25 cellular contexts compared by ENCODE assay signal in the genomic region with DNA sequence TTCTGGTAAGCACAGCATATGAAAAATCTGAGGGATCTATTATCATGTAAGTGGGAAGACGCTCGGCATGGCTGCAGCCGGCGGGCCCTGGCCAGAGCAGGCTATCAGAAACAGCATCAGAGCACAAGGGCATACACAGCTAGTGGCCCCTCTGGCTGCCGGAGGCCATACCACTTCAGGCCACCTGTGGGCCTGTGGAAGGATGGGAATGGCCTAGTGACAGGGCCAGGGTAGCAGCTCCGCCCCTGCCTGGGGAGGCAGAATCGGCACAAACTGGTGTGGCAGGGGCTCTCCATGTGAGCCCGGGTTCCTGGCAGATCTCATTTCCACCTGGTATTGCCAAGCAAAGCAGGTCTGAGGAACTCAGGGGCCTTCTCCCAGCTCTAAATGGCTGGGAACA. TPM values are rescaled to one million over a fixed set of nuclear protein-coding genes. Genes with fewer than 3 reads are reported as not detected.
DNase-seq lines count a peak whose midpoint lies in the region; TF ChIP-seq lines count a peak whose summit lies in the region.
"Had no signal": no experiment of that assay in that cellular context is flagged by ENCODE, and none has a peak within 500 bp of the region (broad histone marks: within the 10 kb centered on the region; RNA-seq: fewer than 3 reads in every experiment).

No MANE protein-coding gene starts in this region.

- TF ChIP-seq EP300 in tibial nerve (IDR thresholded peaks at IDR 0.05) (no peak), ovary (IDR thresholded peaks at IDR 0.05) (no peak)

- intact Hi-C loops in ascending aorta (cut with DNase I): loop anchor here (2.0 kb wide), 2 partner anchors 17 to 47 kb away; a partner anchor contains a TSS
- intact Hi-C loops in ovary (cut with DNase I): loop anchor here in 1 of 4 donors (5.0 kb wide), 1 partner anchor 36 kb away; no protein-coding TSS in a partner anchor

- no peak overlapping the region for H3K4me2 ChIP-seq in mesendoderm (ENCODE audit: low read length)
- H3K4me2 ChIP-seq: SK-N-SH had no signal

- no peaks in the 10 kb centered on the region for H3K9me3 Mint-ChIP-seq in activated naive CD4-positive, alpha-beta T cell treated with anti-CD3 and anti-CD28 coated beads, Interleukin-2, amount 50 U/mL, for 24 hours
- H3K9me3 Mint-ChIP-seq: activated naive CD4-positive, alpha-beta T cell treated with anti-CD3 and anti-CD28 coated beads, Interleukin-2, amount 50 U/mL, for 72 hours; activated T-helper 1 cell treated with anti-CD3 and anti-CD28 coated beads, Interleukin-12 subunit alpha, Interleukin-12 subunit beta, Interleukin-2, Interleukin-4 antibody, amounts not matched to agents 30 ng/mL and 10 ng/mL and 1 ng/mL, durations not matched to agents 14 hours and 24 hours and 36 hours had no signal

- H3K36me3 ChIP-seq in ascending aorta (no peaks in the 10 kb centered on the region), mesendoderm (ENCODE audit: control insufficient read depth, insufficient read depth, low read length) (no peaks in the 10 kb centered on the region), tibial nerve (peaks cover 0 to 3% (median 0%) of the 10 kb centered on the region in 3 donors), ovary (no peaks in the 10 kb centered on the region)
- H3K36me3 ChIP-seq: thoracic aorta had no signal

- H2BK15ac ChIP-seq in mesendoderm (replicated peaks; ENCODE audit: low read depth): no peak overlapping the region

- H3K56ac ChIP-seq in mesendoderm (ENCODE audit: low read length): no peak overlapping the region

- H2BK120ac ChIP-seq in mesendoderm (ENCODE audit: low read depth, low read length): no peak overlapping the region

- peaks cover 10 to 37% of the 10 kb centered on the region in 2 donors for H3K4me1 ChIP-seq in ascending aorta
- no peaks in the 10 kb centered on the region for H3K4me1 ChIP-seq in mesendoderm (ENCODE audit: control insufficient read depth, low read depth, low read length)
- peaks cover 0 to 89% (median 53%) of the 10 kb centered on the region in 4 donors for H3K4me1 ChIP-seq in tibial nerve
- H3K4me1 ChIP-seq in ovary (ENCODE audit: insufficient read depth): peaks cover 13% of the 10 kb centered on the region

- no peak overlapping the region for H3K4ac ChIP-seq in mesendoderm (ENCODE audit: low read depth, low read length)

- H3K27me3 ChIP-seq in ascending aorta (no peaks in the 10 kb centered on the region), mesendoderm (ENCODE audit: insufficient read depth, low read length, poor library complexity) (no peaks in the 10 kb centered on the region), tibial nerve (no peaks in the 10 kb centered on the region), ovary (no peaks in the 10 kb centered on the region)

- no peak overlapping the region for H3K23ac ChIP-seq in mesendoderm (ENCODE audit: low read length)

- H3K36me3 Mint-ChIP-seq in activated naive CD4-positive, alpha-beta T cell treated with anti-CD3 and anti-CD28 coated beads, Interleukin-2, amount 50 U/mL, for 24 hours: peaks cover 6% of the 10 kb centered on the region
- H3K36me3 Mint-ChIP-seq: activated naive CD4-positive, alpha-beta T cell treated with anti-CD3 and anti-CD28 coated beads, Interleukin-2, amount 50 U/mL, for 72 hours had no signal

- no peak overlapping the region for H3K9ac ChIP-seq in mesendoderm (ENCODE audit: low read length)
- H3K9ac ChIP-seq: SK-N-SH had no signal

- H3K27me3 Mint-ChIP-seq in activated naive CD4-positive, alpha-beta T cell treated with anti-CD3 and anti-CD28 coated beads, Interleukin-2, amount 50 U/mL, for 24 hours: no peaks in the 10 kb centered on the region

- H3K4me3 ChIP-seq in ascending aorta: no peak overlapping the region
- no peak overlapping the region for H3K4me3 ChIP-seq in mesendoderm (ENCODE audit: low read length)
- no peak overlapping the region for H3K4me3 ChIP-seq in tibial nerve
- H3K4me3 ChIP-seq in ovary: no peak overlapping the region
- H3K4me3 ChIP-seq: thoracic aorta had no signal

- no peak overlapping the region for H2AK5ac ChIP-seq in mesendoderm (ENCODE audit: low read length)

- TF ChIP-seq POLR2A in tibial nerve (IDR thresholded peaks at IDR 0.05) (no peak), ovary (IDR thresholded peaks at IDR 0.05) (no peak)

- TF ChIP-seq CTCF in ascending aorta (IDR thresholded peaks at IDR 0.05) (no peak), tibial nerve (IDR thresholded peaks at IDR 0.05) (no peak), ovary (IDR thresholded peaks at IDR 0.05) (no peak)

- H3K79me1 ChIP-seq in mesendoderm (ENCODE audit: low read length): no peaks in the 10 kb centered on the region

- no CpG with 5 or more reads among the region's 8 CpGs for WGBS in mesendoderm (ENCODE audit: extremely low coverage, insufficient coverage, low lambda C conversion rate)
- WGBS in tibial nerve, 2 donors: 74 to 77% methylated on average over 8 of the region's 8 CpGs
- 87 to 89% (median 87%) methylated on average over 8 of the region's 8 CpGs for WGBS in ovary, 3 donors

- no peaks in the 10 kb centered on the region for H3K79me2 ChIP-seq in mesendoderm (ENCODE audit: control insufficient read depth, insufficient read depth, low read length)

- H3K27ac Mint-ChIP-seq in activated naive CD4-positive, alpha-beta T cell treated with anti-CD3 and anti-CD28 coated beads, Interleukin-2, amount 50 U/mL, for 24 hours: peak overlapping the region; percentile 38
- H3K27ac Mint-ChIP-seq: activated naive CD4-positive, alpha-beta T cell treated with anti-CD3 and anti-CD28 coated beads, Interleukin-2, amount 50 U/mL, for 72 hours; activated T-helper 1 cell treated with anti-CD3 and anti-CD28 coated beads, Interleukin-12 subunit alpha, Interleukin-12 subunit beta, Interleukin-2, Interleukin-4 antibody, amounts not matched to agents 30 ng/mL and 10 ng/mL and 1 ng/mL, durations not matched to agents 14 hours and 24 hours and 36 hours had no signal

- H3K9me3 ChIP-seq in ascending aorta (no peaks in the 10 kb centered on the region), tibial nerve (no peaks in the 10 kb centered on the region), ovary (no peaks in the 10 kb centered on the region)
- H3K9me3 ChIP-seq: SK-N-SH, thoracic aorta had no signal

- H2BK5ac ChIP-seq in mesendoderm (ENCODE audit: low read length): no peak overlapping the region

- DNase-seq in activated naive CD4-positive, alpha-beta T cell treated with Interleukin-2 at 50 U/mL for 16 hours: no peak
- no peak for DNase-seq in ascending aorta (ENCODE audit: low spot score in 2 of 2)
- peak; percentile 55 for DNase-seq in mesendoderm
- DNase-seq in tibial nerve (ENCODE audit: low spot score in 2 of 2): no peak
- DNase-seq in ovary: no peak
- no peak for DNase-seq in NOMO-1 treated with DMSO at 0.1 percent for 48 hours (lab: John Stamatoyannopoulos, UW; ENCODE audit: unreplicated experiment)
- DNase-seq in NCI-H1436 treated with DMSO at 0.1 percent for 48 hours (lab: John Stamatoyannopoulos, UW): no peak
- DNase-seq: activated CD4-positive, alpha-beta T cell treated with anti-CD3 and anti-CD28 coated beads, Interleukin-2, amount 50 U/mL, for 1 hour; central memory CD4-positive, alpha-beta T cell; NCI-H1105; NCI-H2081; NCI-H345; NCI-H774; occipital lobe; SK-N-SH; stimulated activated CD4-positive, alpha-beta T cell treated with anti-CD3 and anti-CD28 coated beads, Interleukin-4, amount 100 ng/mL, for 4 hours; stimulated activated naive CD4-positive, alpha-beta T cell treated with Interleukin-2 at 50 U/mL for 16 hours had no signal

- no peak overlapping the region for H4K8ac ChIP-seq in mesendoderm (ENCODE audit: low read depth, low read length)

- H3K4me3 Mint-ChIP-seq in activated naive CD4-positive, alpha-beta T cell treated with anti-CD3 and anti-CD28 coated beads, Interleukin-2, amount 50 U/mL, for 24 hours: no peak overlapping the region
- H3K4me3 Mint-ChIP-seq: activated T-helper 1 cell treated with anti-CD3 and anti-CD28 coated beads, Interleukin-12 subunit alpha, Interleukin-12 subunit beta, Interleukin-2, Interleukin-4 antibody, amounts not matched to agents 30 ng/mL and 10 ng/mL and 1 ng/mL, durations not matched to agents 14 hours and 24 hours and 36 hours had no signal

- peak overlapping the region; percentile 80 to 81 for H3K27ac ChIP-seq in ascending aorta
- H3K27ac ChIP-seq in mesendoderm (ENCODE audit: low read depth, low read length): no peak overlapping the region
- peak overlapping the region; percentile 78 to 95 (median 92) for H3K27ac ChIP-seq in tibial nerve
- H3K27ac ChIP-seq in ovary: no peak overlapping the region
- H3K27ac ChIP-seq: 22Rv1, HL-60, RWPE1, VCaP had no signal

- peaks cover 78% of the 10 kb centered on the region for H3K4me1 Mint-ChIP-seq in activated naive CD4-positive, alpha-beta T cell treated with anti-CD3 and anti-CD28 coated beads, Interleukin-2, amount 50 U/mL, for 24 hours

- no peak overlapping the region for H3K18ac ChIP-seq in mesendoderm (ENCODE audit: low read length)

- H4K5ac ChIP-seq in mesendoderm (ENCODE audit: low read length): no peak overlapping the region

RNA-seq across cellular contexts. Expression of a gene that starts 46.4 kb away (rescaled TPM):
- total RNA-seq in ascending aorta: 65.9 TPM
- polyA plus RNA-seq in mesendoderm (2013, experiment 1 of 2): 2.8 TPM
- polyA plus RNA-seq in mesendoderm (2013, experiment 2 of 2): 3.0 TPM
- 100 to 1,000 TPM in 3 of 4 donors, 10 to 100 TPM in 1; 99.0 to 113 (median 105) TPM for total RNA-seq in tibial nerve
- total RNA-seq in ovary: 100 to 1,000 TPM in 5 of 7 donors, 10 to 100 TPM in 2; 80.4 to 205 (median 142) TPM
- 100 to 1,000 TPM; 131 to 157 TPM for polyA plus RNA-seq in ovary

Comparison
In these comparisons a context has a peak if more than half of its experiments do, and no peak if none do; other contexts are left out.
1. H3K27ac ChIP-seq: peak in ascending aorta (2 of 2) and tibial nerve (4 of 4); none in mesendoderm (single experiment) and ovary (0 of 2).